ENCODE assay signal across 1 cellular context in genomic region chr4:109368661-109369060, GRCh38.
TF ChIP-seq lines count a peak whose summit lies in the region.

No MANE protein-coding gene starts in this region.

TF ChIP-seq in GM23338, 12 proteins besides CTCF, POLR2A, EP300 and RAD21 (continued from another document):
- TF ChIP-seq REST (IDR thresholded peaks at IDR 0.05; ENCODE audit: unreplicated experiment) (no peak), NANOG (IDR thresholded peaks at IDR 0.05; ENCODE audit: borderline replicate concordance) (no peak)
